Comparison of ENCODE assay signal across 16 cellular contexts in the genomic region with DNA sequence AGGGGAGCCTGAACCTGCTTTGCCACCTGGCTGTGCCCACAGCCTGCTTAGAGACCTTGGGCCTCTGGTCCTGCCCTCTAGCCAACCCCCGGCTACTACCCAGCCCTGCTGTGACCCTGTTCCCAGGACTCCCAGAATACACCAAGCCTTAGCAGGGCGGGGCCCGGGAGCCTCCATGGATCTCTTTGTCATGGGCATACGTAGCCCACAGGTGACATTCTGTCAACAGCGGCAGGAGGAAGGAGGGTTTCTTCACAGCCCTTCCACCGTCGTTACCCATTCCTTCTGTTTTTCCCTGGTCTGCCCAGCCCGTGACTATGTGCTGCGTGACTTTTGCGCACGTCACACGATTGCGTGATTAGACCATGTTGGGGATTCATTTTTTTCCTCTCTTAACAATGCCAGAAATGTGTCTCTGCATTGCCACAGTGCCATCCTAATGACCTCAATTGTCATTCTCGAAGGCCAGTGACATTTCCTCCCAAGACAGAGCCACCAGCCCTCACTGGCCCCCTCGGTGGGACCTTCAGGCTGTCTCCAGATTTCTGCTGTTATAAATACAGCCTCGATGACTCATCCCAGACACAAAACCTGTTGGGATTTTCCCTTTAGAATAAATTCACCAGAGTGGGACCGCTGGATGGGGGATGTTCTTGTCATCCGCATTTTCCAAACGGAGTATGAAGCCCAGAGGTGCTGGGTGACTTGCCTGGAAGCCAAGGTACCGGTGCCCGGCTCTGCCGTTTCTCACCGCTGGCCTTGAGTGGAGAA. TPM values are rescaled to one million over a fixed set of nuclear protein-coding genes. Genes with fewer than 3 reads are reported as not detected.
DNase-seq lines count a peak whose midpoint lies in the region; ATAC-seq and TF ChIP-seq lines count a peak whose summit lies in the region.
"Had no signal": no experiment of that assay in that cellular context is flagged by ENCODE, and none has a peak within 500 bp of the region (broad histone marks: within the 10 kb centered on the region; RNA-seq: fewer than 3 reads in every experiment).

No MANE protein-coding gene starts in this region.

- no peaks in the 10 kb centered on the region for H3K9me3 ChIP-seq in DOHH2 (ENCODE audit: control insufficient read depth, insufficient read depth, low read length)
- H3K9me3 ChIP-seq in PC-3 (ENCODE audit: low read length), result no peaks in the 10 kb centered on the region
- no peaks in the 10 kb centered on the region for H3K9me3 ChIP-seq in mesenchymal stem cell (ENCODE audit: control insufficient read depth, low read length)
- H3K9me3 ChIP-seq in heart right ventricle, result no peaks in the 10 kb centered on the region
- H3K9me3 ChIP-seq: gastrocnemius medialis, left ventricle myocardium inferior had no signal

- no peaks in the 10 kb centered on the region for H3K79me2 ChIP-seq in DOHH2 (ENCODE audit: control insufficient read depth, low read length)
- no peaks in the 10 kb centered on the region for H3K79me2 ChIP-seq in PC-3 (ENCODE audit: low read length)

- H3K36me3 Mint-ChIP-seq in chondrocyte (ENCODE audit: low read depth), result no peaks in the 10 kb centered on the region

- no peak overlapping the region for H3K9ac ChIP-seq in PC-3 (ENCODE audit: low read length)
- H3K9ac ChIP-seq in mesenchymal stem cell (ENCODE audit: low read length), result no peak overlapping the region

- no peaks in the 10 kb centered on the region for H3K9me2 ChIP-seq in DOHH2 (replicated peaks; ENCODE audit: control insufficient read depth, low read length)
- no peaks in the 10 kb centered on the region for H3K9me2 ChIP-seq in PC-3 (replicated peaks; ENCODE audit: low read length)

- no peak overlapping the region for H2AFZ ChIP-seq in PC-3 (ENCODE audit: low read length)
- H2AFZ ChIP-seq in mesenchymal stem cell (ENCODE audit: low read depth, low read length), result no peak overlapping the region

- H3K36me3 ChIP-seq in DOHH2 (ENCODE audit: control insufficient read depth, low read length) (no peaks in the 10 kb centered on the region), PC-3 (ENCODE audit: low read depth, low read length) (no peaks in the 10 kb centered on the region), mesenchymal stem cell (ENCODE audit: control insufficient read depth in 1 of 2, insufficient read depth in 2 of 2, low read depth in 1 of 2, low read length in 2 of 2) (peaks cover 0 to 2% of the 10 kb centered on the region in 2 experiments), heart right ventricle (no peaks in the 10 kb centered on the region)
- H3K36me3 ChIP-seq: gastrocnemius medialis, left ventricle myocardium inferior had no signal

- H3K4me3 ChIP-seq in DOHH2 (ENCODE audit: low read length), result no peak overlapping the region
- no peak overlapping the region for H3K4me3 ChIP-seq in PC-3 (ENCODE audit: low read length)
- H3K4me3 ChIP-seq in mesenchymal stem cell (ENCODE audit: insufficient read depth in 1 of 2, low read depth in 1 of 2, low read length in 2 of 2), result no peak overlapping the region
- no peak overlapping the region for H3K4me3 ChIP-seq in heart right ventricle
- H3K4me3 ChIP-seq: gastrocnemius medialis, left ventricle myocardium inferior had no signal

- H3K27ac ChIP-seq in DOHH2 (ENCODE audit: low read depth, low read length) (no peak overlapping the region), PC-3 (ENCODE audit: low read length) (peak overlapping the region; percentile 12; the same call in 1 of the 2 replicates), mesenchymal stem cell (ENCODE audit: low read length, poor library complexity, severe bottlenecking) (peak overlapping the region; percentile 54), heart right ventricle (no peak overlapping the region)
- H3K27ac ChIP-seq: left ventricle myocardium inferior had no signal

- no peaks in the 10 kb centered on the region for H3K79me1 ChIP-seq in mesenchymal stem cell (replicated peaks; ENCODE audit: low read length, poor library complexity, severe bottlenecking)

- H3K4ac ChIP-seq in mesenchymal stem cell (ENCODE audit: low read depth in 1 of 2, low read length in 2 of 2), result no peak overlapping the region

- H3K23ac ChIP-seq in mesenchymal stem cell (ENCODE audit: low read length in 2 of 2), result no peak overlapping the region

- BruUV-seq in PC-3 (replicated peaks; lab: Mats Ljungman, UMichigan), result no TSS peak

- no peak overlapping the region for H4K91ac ChIP-seq in mesenchymal stem cell (ENCODE audit: low read length)

- H3K27me3 ChIP-seq in DOHH2 (ENCODE audit: control insufficient read depth, low read length) (peaks cover 62% of the 10 kb centered on the region), PC-3 (ENCODE audit: low read length) (no peaks in the 10 kb centered on the region), mesenchymal stem cell (ENCODE audit: control insufficient read depth in 1 of 2, insufficient read depth in 1 of 2, low read length in 2 of 2) (peaks cover 0 to under 1% of the 10 kb centered on the region in 2 experiments), heart right ventricle (peaks cover 0 to 11% (median 4%) of the 10 kb centered on the region in 7 donors)
- H3K27me3 ChIP-seq: gastrocnemius medialis had no signal

- H3F3A ChIP-seq in DOHH2 (ENCODE audit: control insufficient read depth, insufficient read depth) (no peaks in the 10 kb centered on the region), PC-3 (ENCODE audit: low read length, unreplicated experiment) (peaks cover 4% of the 10 kb centered on the region)

- H3K4me1 ChIP-seq in DOHH2 (ENCODE audit: control insufficient read depth, low read length), result peaks cover 53% of the 10 kb centered on the region
- H3K4me1 ChIP-seq in PC-3 (ENCODE audit: insufficient read depth, low read length), result peaks cover 34% of the 10 kb centered on the region
- peaks cover 26% of the 10 kb centered on the region for H3K4me1 ChIP-seq in mesenchymal stem cell (ENCODE audit: control insufficient read depth, insufficient read depth, low read depth, low read length)
- H3K4me1 ChIP-seq in heart right ventricle, result peaks cover 0 to 17% (median 0%) of the 10 kb centered on the region in 9 donors
- H3K4me1 ChIP-seq: gastrocnemius medialis, left ventricle myocardium inferior had no signal

- 63% methylated on average over 23 of the region's 23 CpGs for WGBS in mesenchymal stem cell
- 78 to 81% methylated on average over 23 of the region's 23 CpGs for WGBS in heart right ventricle, 2 donors

- no peaks in the 10 kb centered on the region for H3K27me3 Mint-ChIP-seq in chondrocyte (ENCODE audit: low read depth)

- peak overlapping the region in 1 of 2 experiments; percentile 95 for H2BK12ac ChIP-seq in mesenchymal stem cell (ENCODE audit: low read length in 2 of 2)

- DNase-seq in PC-3 (peak; percentile 61), chondrocyte (ENCODE audit: low spot score) (no peak), mesenchymal stem cell (peak; percentile 89), heart right ventricle (no peak)
- DNase-seq: activated CD4-positive, CD25-positive, alpha-beta regulatory T cell; gastrocnemius medialis; GF-D8; left ventricle myocardium inferior; MM.1S had no signal

- no peak overlapping the region for H2BK5ac ChIP-seq in mesenchymal stem cell (ENCODE audit: low read depth, low read length, poor library complexity, severe bottlenecking)

- H3K4me1 Mint-ChIP-seq in chondrocyte (ENCODE audit: low read depth), result peaks cover 64% of the 10 kb centered on the region
- H3K4me1 Mint-ChIP-seq: central memory CD8-positive, alpha-beta T cell had no signal

- peak overlapping the region in 1 of 2 experiments; percentile 67 for H3K18ac ChIP-seq in mesenchymal stem cell (ENCODE audit: low read depth in 1 of 2, low read length in 2 of 2)

- H3K27ac Mint-ChIP-seq in chondrocyte (ENCODE audit: unreplicated experiment), result peak overlapping the region; percentile 98

- intact Hi-C loops in PC-3 (cut with micrococcal nuclease) (no loop called here), heart right ventricle (cut with DNase I) (no loop called here)

- H3K9me3 Mint-ChIP-seq in chondrocyte (ENCODE audit: low read depth), result no peaks in the 10 kb centered on the region
- H3K9me3 Mint-ChIP-seq: central memory CD8-positive, alpha-beta T cell had no signal

- POLR2A ChIA-PET in PC-3 (lab: Charles Lee; ENCODE audit: unreplicated experiment), result no interaction called here

- no peak overlapping the region for H2BK15ac ChIP-seq in mesenchymal stem cell (ENCODE audit: low read depth, poor library complexity, severe bottlenecking)

- H2BK120ac ChIP-seq in mesenchymal stem cell (ENCODE audit: low read depth, low read length), result peak overlapping the region; percentile 9

- TF ChIP-seq CTCF in DOHH2 (IDR thresholded peaks at IDR 0.05; ENCODE audit: low read depth, low read length, poor library complexity, severe bottlenecking) (no peak), PC-3 (conservative IDR thresholded peaks at IDR 0.05; ENCODE audit: low read depth, low read length) (no peak), chondrocyte (IDR thresholded peaks at IDR 0.05) (no peak), heart right ventricle (IDR thresholded peaks at IDR 0.05) (no peak)

- peak; percentile 11; the same call in 1 of the 2 replicates for ATAC-seq in PC-3
- no peak for ATAC-seq in GM18909 (IDR thresholded peaks at IDR 0.05; ENCODE audit: poor library complexity, unreplicated experiment)
- ATAC-seq in GM19328 (IDR thresholded peaks at IDR 0.05; ENCODE audit: unreplicated experiment), result no peak
- no peak for ATAC-seq in heart right ventricle
- ATAC-seq in HG02642 (IDR thresholded peaks at IDR 0.05; ENCODE audit: poor library complexity, unreplicated experiment), result no peak

- H2AK5ac ChIP-seq in mesenchymal stem cell (ENCODE audit: low read length, severe bottlenecking), result peak overlapping the region; percentile 80

- peak overlapping the region; percentile 19 for H4K8ac ChIP-seq in mesenchymal stem cell (ENCODE audit: low read length)

- CTCF ChIA-PET in PC-3 (lab: Charles Lee), result no interaction called here

- H3K4me3 Mint-ChIP-seq in chondrocyte (ENCODE audit: unreplicated experiment), result no peak overlapping the region
- H3K4me3 Mint-ChIP-seq: central memory CD8-positive, alpha-beta T cell had no signal

- H4K20me1 ChIP-seq in DOHH2 (ENCODE audit: control insufficient read depth, insufficient read depth, low read depth, low read length), result peaks cover 4% of the 10 kb centered on the region; the same call in 1 of the 2 replicates
- H4K20me1 ChIP-seq in PC-3 (ENCODE audit: low read length), result no peaks in the 10 kb centered on the region

- H3K4me2 ChIP-seq in DOHH2 (ENCODE audit: low read length), result peak overlapping the region; percentile 63
- H3K4me2 ChIP-seq in PC-3 (ENCODE audit: low read length), result peak overlapping the region; percentile 19
- H3K4me2 ChIP-seq in mesenchymal stem cell (ENCODE audit: low read length, poor library complexity, severe bottlenecking), result no peak overlapping the region

- H3K14ac ChIP-seq in mesenchymal stem cell (ENCODE audit: low read length in 2 of 2), result peak overlapping the region in 1 of 2 experiments; percentile 62

RNA-seq across cellular contexts. Expression of a gene that starts 9.0 kb away (rescaled TPM):
- 4.8 and 5.1 TPM in 2 replicates for total RNA-seq in PC-3 (2014; rRNA removed)
- 7.2 to 15.3 TPM (median 7.2 TPM) in 3 replicates for total RNA-seq in chondrocyte
- not detected for polyA plus RNA-seq in mesenchymal stem cell (2013, experiment 1 of 2)
- not detected for polyA plus RNA-seq in mesenchymal stem cell (2013, experiment 2 of 2)
- under 1 TPM in 9 of 10 donors, not detected in 1; 0.12 to 0.78 (median 0.23) TPM for total RNA-seq in heart right ventricle
- polyA plus RNA-seq in heart right ventricle, result under 1 TPM in 1 of 2 donors, not detected in 1; 0.33 TPM
- total RNA-seq: SK-MEL-5 had no signal

RNA-seq across cellular contexts. Expression of a gene that starts 24.7 kb away (rescaled TPM):
- total RNA-seq in PC-3 (2014; rRNA removed) (99.9 and 121 TPM in 2 replicates), chondrocyte (17.4 to 26.5 TPM (median 26.0 TPM) in 3 replicates), heart right ventricle (100 to 1,000 TPM in 1 of 10 donors, 10 to 100 TPM in 9; 21.9 to 103 (median 29.5) TPM)
- 2.8 TPM for polyA plus RNA-seq in mesenchymal stem cell (2013, experiment 1 of 2)
- 2.7 TPM for polyA plus RNA-seq in mesenchymal stem cell (2013, experiment 2 of 2)
- polyA plus RNA-seq in heart right ventricle, result 10 to 100 TPM; 76.0 to 98.8 TPM
- total RNA-seq: SK-MEL-5 had no signal

RNA-seq across cellular contexts. Expression of a gene that starts 56.9 kb away (rescaled TPM):
- not detected in 2 replicates for total RNA-seq in PC-3 (2014; rRNA removed)
- total RNA-seq in chondrocyte, result not detected in 3 replicates
- not detected for polyA plus RNA-seq in mesenchymal stem cell (2013, experiment 1 of 2)
- not detected for polyA plus RNA-seq in mesenchymal stem cell (2013, experiment 2 of 2)
- total RNA-seq in heart right ventricle, result not detected
- not detected for polyA plus RNA-seq in heart right ventricle
- total RNA-seq: gastrocnemius medialis, left ventricle myocardium inferior, NCI-H460, SK-MEL-5 had no signal

Comparison
In these comparisons a context has a peak if more than half of its experiments do, and no peak if none do; other contexts are left out.
1. H3K27ac ChIP-seq: peak in PC-3 (single experiment) and mesenchymal stem cell (single experiment); none in DOHH2 (single experiment) and heart right ventricle (0 of 10).
2. DNase-seq: peak in PC-3 (single experiment) and mesenchymal stem cell (single experiment); none in chondrocyte (single experiment) and heart right ventricle (0 of 2).